ENCODE assay signal across 25 cellular contexts in genomic region chr3:65858749-65859148, GRCh38.
"Had no signal": no experiment of that assay in that cellular context is flagged by ENCODE, and none has a peak within 500 bp of the region (broad histone marks: within the 10 kb centered on the region; RNA-seq: fewer than 3 reads in every experiment).

No MANE protein-coding gene starts in this region.

- H3K4me3 Mint-ChIP-seq: dendritic cell treated with granulocyte-macrophage colony-stimulating factor and Interleukin-4, amounts not matched to agents 40 ng/mL and 50 ng/mL, for 4 days; effector memory CD8-positive, alpha-beta T cell; endodermal cell had no signal

- ATAC-seq: effector memory CD8-positive, alpha-beta T cell; esophagus mucosa; foreskin keratinocyte; gastrocnemius medialis; gastroesophageal sphincter; heart left ventricle; heart right ventricle had no signal

- H3K27me3 ChIP-seq: colonic mucosa, dorsolateral prefrontal cortex, esophagus muscularis mucosa, esophagus squamous epithelium, foreskin keratinocyte, gastrocnemius medialis, gastroesophageal sphincter, heart left ventricle, heart right ventricle had no signal

- H3K4me3 ChIP-seq: colonic mucosa, coronary artery, dorsolateral prefrontal cortex, esophagus muscularis mucosa, esophagus squamous epithelium, gastrocnemius medialis, gastroesophageal sphincter, heart left ventricle, heart right ventricle had no signal

- H3K9me3 ChIP-seq: colonic mucosa, esophagus muscularis mucosa, gastrocnemius medialis had no signal

- H3K27me3 Mint-ChIP-seq: dendritic cell treated with granulocyte-macrophage colony-stimulating factor and Interleukin-4, amounts not matched to agents 40 ng/mL and 50 ng/mL, for 4 days; effector memory CD8-positive, alpha-beta T cell had no signal

- DNase-seq: colonic mucosa; cortex of kidney; dermis blood vessel endothelial cell; dorsolateral prefrontal cortex; effector CD4-positive, alpha-beta T cell; effector CD8-positive, alpha-beta T cell; effector memory CD4-positive, alpha-beta T cell; effector memory CD8-positive, alpha-beta T cell; endodermal cell; erythroblast; esophagus squamous epithelium; foreskin fibroblast; foreskin keratinocyte; foreskin melanocyte; gastrocnemius medialis; glutamatergic neuron; head of caudate nucleus; heart left ventricle; heart right ventricle had no signal

- H3K27ac ChIP-seq: colonic mucosa, coronary artery, dorsolateral prefrontal cortex, epithelial cell of prostate, esophagus muscularis mucosa, esophagus squamous epithelium, foreskin keratinocyte, gastrocnemius medialis, gastroesophageal sphincter, heart left ventricle, heart right ventricle had no signal

- H3K4me1 ChIP-seq: colonic mucosa had no signal

- H3K36me3 ChIP-seq: colonic mucosa, esophagus muscularis mucosa, esophagus squamous epithelium, gastrocnemius medialis, gastroesophageal sphincter, heart left ventricle, heart right ventricle had no signal

- H3K27ac Mint-ChIP-seq: dendritic cell treated with granulocyte-macrophage colony-stimulating factor and Interleukin-4, amounts not matched to agents 40 ng/mL and 50 ng/mL, for 4 days; effector memory CD8-positive, alpha-beta T cell; endodermal cell had no signal
